ENCODE assay signal across 21 cellular contexts in genomic region chr20:3775457-3775856, GRCh38. TPM values are rescaled to one million over a fixed set of nuclear protein-coding genes. Genes with fewer than 3 reads are reported as not detected.
DNase-seq lines count a peak whose midpoint lies in the region; ATAC-seq and TF ChIP-seq lines count a peak whose summit lies in the region.
"Had no signal": no experiment of that assay in that cellular context is flagged by ENCODE, and none has a peak within 500 bp of the region (broad histone marks: within the 10 kb centered on the region; RNA-seq: fewer than 3 reads in every experiment).

No MANE protein-coding gene starts in this region.

- peaks cover 76% of the 10 kb centered on the region for H3K27me3 Mint-ChIP-seq in endodermal cell (ENCODE audit: insufficient read depth)
- H3K27me3 Mint-ChIP-seq in neural crest cell (ENCODE audit: low read depth): peaks cover 58% of the 10 kb centered on the region

- TF ChIP-seq EP300 in stomach (IDR thresholded peaks at IDR 0.05): no peak

- no peaks in the 10 kb centered on the region for H3K79me2 ChIP-seq in osteoblast (ENCODE audit: insufficient read depth, low read length)

- H3K27me3 ChIP-seq in endodermal cell (ENCODE audit: control insufficient read depth, insufficient read depth, low read length, poor library complexity, severe bottlenecking) (peaks cover 57% of the 10 kb centered on the region), osteoblast (ENCODE audit: insufficient read depth, low read length) (peaks cover 6% of the 10 kb centered on the region), stomach (peaks cover 0 to 17% (median 4%) of the 10 kb centered on the region in 3 donors)

- H4K20me1 ChIP-seq in osteoblast (ENCODE audit: insufficient read depth, low read length): no peaks in the 10 kb centered on the region

- H3K9me3 Mint-ChIP-seq in endodermal cell: no peaks in the 10 kb centered on the region
- H3K9me3 Mint-ChIP-seq in neural crest cell: no peaks in the 10 kb centered on the region
- H3K9me3 Mint-ChIP-seq: CD8-positive, alpha-beta T cell had no signal

- no peaks in the 10 kb centered on the region for H3K4me1 Mint-ChIP-seq in endodermal cell
- H3K4me1 Mint-ChIP-seq in neural crest cell: peaks cover 2% of the 10 kb centered on the region

- WGBS in endodermal cell (ENCODE audit: insufficient coverage in 1 of 2, insufficient read length in 1 of 2), 2 experiments: 71 to 90% methylated on average over 2 to 4 of the region's 4 CpGs
- WGBS in stomach, 5 donors: 88 to 94% (median 90%) methylated on average over 4 of the region's 4 CpGs

- TF ChIP-seq CTCF in endodermal cell (conservative IDR thresholded peaks at IDR 0.05) (no peak), neural crest cell (conservative IDR thresholded peaks at IDR 0.05) (no peak), osteoblast (IDR thresholded peaks at IDR 0.05; ENCODE audit: extremely low read depth, low read depth, low read length) (no peak), stomach (IDR thresholded peaks at IDR 0.05) (no peak)

- H2AFZ ChIP-seq in osteoblast (ENCODE audit: low read length): no peak overlapping the region

- H3K4me1 ChIP-seq in endodermal cell (ENCODE audit: control insufficient read depth, insufficient read depth, low read length): peaks cover 3% of the 10 kb centered on the region
- peaks cover 11% of the 10 kb centered on the region for H3K4me1 ChIP-seq in osteoblast (ENCODE audit: insufficient read depth, low read length)
- H3K4me1 ChIP-seq in stomach: peaks cover 14 to 23% (median 19%) of the 10 kb centered on the region in 4 donors
- H3K4me1 ChIP-seq: BE2C, Caco-2 had no signal

- H3K36me3 ChIP-seq in endodermal cell (ENCODE audit: control insufficient read depth, insufficient read depth, low read length): no peaks in the 10 kb centered on the region
- no peaks in the 10 kb centered on the region for H3K36me3 ChIP-seq in osteoblast (ENCODE audit: insufficient read depth, low read length)
- H3K36me3 ChIP-seq in stomach: no peaks in the 10 kb centered on the region
- H3K36me3 ChIP-seq: BE2C, BLaER1 had no signal

- H3K4me2 ChIP-seq in osteoblast (ENCODE audit: insufficient read depth, low read length): no peak overlapping the region
- H3K4me2 ChIP-seq: BLaER1 had no signal

- H3K36me3 Mint-ChIP-seq in endodermal cell (ENCODE audit: low read depth) (no peaks in the 10 kb centered on the region), neural crest cell (ENCODE audit: low read depth) (no peaks in the 10 kb centered on the region)
- H3K36me3 Mint-ChIP-seq: CD4-positive, CD25-positive, alpha-beta regulatory T cell; CD8-positive, alpha-beta T cell had no signal

- H3K9me3 ChIP-seq in endodermal cell (ENCODE audit: control insufficient read depth, low read length) (no peaks in the 10 kb centered on the region), osteoblast (ENCODE audit: low read depth, low read length) (no peaks in the 10 kb centered on the region), stomach (no peaks in the 10 kb centered on the region)
- H3K9me3 ChIP-seq: BE2C, Caco-2 had no signal

- intact Hi-C loops in stomach (cut with DNase I; ENCODE audit: low total_unique reads): no loop called here

- ATAC-seq in GM19351 (IDR thresholded peaks at IDR 0.05; ENCODE audit: unreplicated experiment): no peak
- ATAC-seq: CD8-positive, alpha-beta T cell; GM12878 had no signal

- TF ChIP-seq POLR2A in stomach (IDR thresholded peaks at IDR 0.05): no peak

- H3K27ac Mint-ChIP-seq in endodermal cell (no peak overlapping the region), neural crest cell (ENCODE audit: unreplicated experiment) (no peak overlapping the region)
- H3K27ac Mint-ChIP-seq: CD8-positive, alpha-beta T cell had no signal

- DNase-seq in endodermal cell (peak; percentile 29), neural crest cell (ENCODE audit: low read depth, low spot score) (no peak), osteoblast (ENCODE audit: insufficient read length, low spot score, missing footprints) (peak; percentile 45), NCI-H748 treated with DMSO at 0.1 percent for 48 hours (lab: John Stamatoyannopoulos, UW) (no peak), NCI-H2081 (lab: John Stamatoyannopoulos, UW) (no peak), stomach (no peak)
- DNase-seq: 8988T; ACHN; BE2C; C1 segment of cervical spinal cord; Caco-2; Calu3; CD4-positive, CD25-positive, alpha-beta regulatory T cell; CD8-positive, alpha-beta T cell; DMS79 treated with DMSO at 0.1 percent for 48 hours; GF-D8 had no signal

- no peak overlapping the region for H3K9ac ChIP-seq in endodermal cell (ENCODE audit: extremely low read depth, low read length, poor library complexity, severe bottlenecking)
- H3K9ac ChIP-seq: BLaER1 had no signal

- H3K27ac ChIP-seq in endodermal cell (ENCODE audit: low read depth, low read length) (no peak overlapping the region), osteoblast (ENCODE audit: low read depth, low read length) (no peak overlapping the region), stomach (no peak overlapping the region)
- H3K27ac ChIP-seq: BLaER1 had no signal

- H3K4me3 ChIP-seq in endodermal cell (ENCODE audit: low read length) (no peak overlapping the region), osteoblast (ENCODE audit: insufficient read depth, low read length) (no peak overlapping the region), stomach (no peak overlapping the region)
- H3K4me3 ChIP-seq: BLaER1, GM12878 had no signal

- no peak overlapping the region for H3K4me3 Mint-ChIP-seq in endodermal cell
- H3K4me3 Mint-ChIP-seq in neural crest cell: peak overlapping the region; percentile 6
- H3K4me3 Mint-ChIP-seq: CD14-positive monocyte; CD8-positive, alpha-beta T cell had no signal

RNA-seq across cellular contexts. Expression of gene SPEF1, which starts 5.8 kb away (rescaled TPM):
- under 1 TPM; 0.35 to 0.44 TPM for total RNA-seq in endodermal cell
- 0.57 TPM for polyA plus RNA-seq in endodermal cell (2013, experiment 1 of 2)
- 0.66 TPM for polyA plus RNA-seq in endodermal cell (2013, experiment 2 of 2)
- total RNA-seq in neural crest cell: 0.54 and 0.55 TPM in 2 replicates
- under 0.01 TPM in 1 of 2 replicates, not detected in the other for total RNA-seq in osteoblast
- not detected for total RNA-seq in stomach
- under 1 TPM in 2 of 3 donors, not detected in 1; 0.18 to 0.19 TPM for polyA plus RNA-seq in stomach
- total RNA-seq: Caco-2; CD4-positive, CD25-positive, alpha-beta regulatory T cell; GM12878 had no signal
- polyA plus RNA-seq: CD14-positive monocyte; CD4-positive, CD25-positive, alpha-beta regulatory T cell had no signal

RNA-seq across cellular contexts. Expression of gene ADISSP, which starts 7.9 kb away (rescaled TPM):
- total RNA-seq in endodermal cell (10 to 100 TPM; 38.8 to 43.3 TPM), neural crest cell (86.0 and 93.0 TPM in 2 replicates), osteoblast (15.3 and 18.5 TPM in 2 replicates), stomach (100 to 1,000 TPM in 1 of 5 donors, 10 to 100 TPM in 2, 1 to 10 TPM in 2; 5.9 to 136 (median 49.0) TPM)
- 55.3 TPM for polyA plus RNA-seq in endodermal cell (2013, experiment 1 of 2)
- 45.3 TPM for polyA plus RNA-seq in endodermal cell (2013, experiment 2 of 2)
- 10 to 100 TPM; 14.4 to 32.6 (median 22.2) TPM for polyA plus RNA-seq in stomach

RNA-seq across cellular contexts. Expression of gene CENPB, which starts 11.1 kb away (rescaled TPM):
- 10 to 100 TPM; 43.0 to 50.7 TPM for total RNA-seq in endodermal cell
- polyA plus RNA-seq in endodermal cell (2013, experiment 1 of 2): 43.7 TPM
- polyA plus RNA-seq in endodermal cell (2013, experiment 2 of 2): 43.5 TPM
- 82.1 and 83.6 TPM in 2 replicates for total RNA-seq in neural crest cell
- total RNA-seq in osteoblast: 95.5 and 101 TPM in 2 replicates
- total RNA-seq in stomach: 100 to 1,000 TPM in 1 of 5 donors, 10 to 100 TPM in 4; 24.5 to 130 (median 68.3) TPM
- 10 to 100 TPM; 36.5 to 90.7 (median 79.6) TPM for polyA plus RNA-seq in stomach

RNA-seq across cellular contexts. Expression of gene CDC25B, which starts 20.7 kb away (rescaled TPM):
- total RNA-seq in endodermal cell: 10 to 100 TPM; 25.7 to 33.6 TPM
- polyA plus RNA-seq in endodermal cell (2013, experiment 1 of 2): 52.9 TPM
- 52.3 TPM for polyA plus RNA-seq in endodermal cell (2013, experiment 2 of 2)
- 46.5 and 47.5 TPM in 2 replicates for total RNA-seq in neural crest cell
- total RNA-seq in osteoblast: 20.6 and 23.5 TPM in 2 replicates
- 10 to 100 TPM in 4 of 5 donors, 1 to 10 TPM in 1; 9.4 to 56.5 (median 32.6) TPM for total RNA-seq in stomach
- 10 to 100 TPM; 18.0 to 23.1 (median 22.6) TPM for polyA plus RNA-seq in stomach

RNA-seq across cellular contexts. Expression of gene HSPA12B, which starts 43.0 kb away (rescaled TPM):
- 1 to 10 TPM; 1.1 to 1.4 TPM for total RNA-seq in endodermal cell
- 1.5 TPM for polyA plus RNA-seq in endodermal cell (2013, experiment 1 of 2)
- 1.1 TPM for polyA plus RNA-seq in endodermal cell (2013, experiment 2 of 2)
- 1.1 and 1.3 TPM in 2 replicates for total RNA-seq in neural crest cell
- not detected in 2 replicates for total RNA-seq in osteoblast
- 10 to 100 TPM in 1 of 5 donors, 1 to 10 TPM in 3, under 1 TPM in 1; 0.87 to 14.3 (median 6.1) TPM for total RNA-seq in stomach
- polyA plus RNA-seq in stomach: 1 to 10 TPM; 3.0 to 5.3 (median 3.7) TPM
- total RNA-seq: A673; Caco-2; Calu3; CD4-positive, CD25-positive, alpha-beta regulatory T cell; CD8-positive, alpha-beta T cell; GM12878 had no signal
- polyA plus RNA-seq: CD14-positive monocyte had no signal

Comparison
In these comparisons a context has a peak if more than half of its experiments do, and no peak if none do; other contexts are left out.
1. DNase-seq: peak in endodermal cell (single experiment) and osteoblast (single experiment); none in neural crest cell (single experiment), NCI-H748 treated with DMSO at 0.1 percent for 48 hours (single experiment), NCI-H2081 (0 of 2) and stomach (single experiment).